Comparison of ENCODE assay signal across 8 cellular contexts in the genomic region with DNA sequence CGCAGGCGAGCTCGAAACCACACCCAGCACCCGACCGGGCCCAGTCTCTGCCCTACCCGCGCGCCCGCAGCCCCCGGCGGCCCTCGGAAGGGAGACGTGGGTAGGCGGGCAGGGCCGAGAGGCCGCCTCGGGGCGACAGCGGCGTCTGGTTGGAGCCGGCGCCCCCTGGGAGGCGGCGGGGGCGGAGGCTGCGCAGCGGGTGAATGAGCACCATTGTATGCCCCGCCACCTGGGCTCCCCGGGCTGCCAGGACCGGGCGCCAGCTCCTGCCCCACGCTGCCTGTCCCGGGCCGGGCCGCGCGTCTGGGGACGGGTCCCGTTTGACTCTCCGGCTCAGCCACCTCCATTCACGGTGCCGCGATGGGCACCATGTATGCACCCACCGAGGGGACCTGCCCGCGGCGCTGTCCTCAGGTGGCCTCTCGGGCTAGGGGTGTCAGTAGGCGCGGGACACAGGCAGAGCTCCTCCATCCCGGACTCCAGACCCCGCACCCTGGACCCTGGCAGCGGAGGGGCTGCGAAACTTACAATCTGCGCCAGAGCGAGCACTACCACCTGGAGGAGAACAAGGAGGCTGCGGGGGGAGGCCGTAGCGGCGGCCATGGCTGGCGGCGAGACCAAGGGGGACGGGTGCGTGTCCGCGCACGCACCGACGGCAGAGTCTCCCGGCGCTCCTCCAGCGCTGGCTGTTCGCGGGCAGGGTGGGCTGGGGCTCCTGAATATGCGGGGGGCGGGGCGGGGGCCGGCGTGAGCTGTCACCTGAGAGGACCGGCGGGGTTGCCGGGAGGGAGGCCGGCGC.
DNase-seq lines count a peak whose midpoint lies in the region; ATAC-seq and TF ChIP-seq lines count a peak whose summit lies in the region.

A gene (minus strand): TSS at position 692 of the 799 bp plus-strand sequence. CDS start 89 bp downstream, at position 603.

- peak; percentile 43 for DNase-seq in NCI-H2196 (lab: John Stamatoyannopoulos, UW; ENCODE audit: unreplicated experiment)
- peak in 2 of 3 experiments; percentile 25 to 32 for DNase-seq in activated CD8-positive, alpha-beta memory T cell treated with anti-CD3 and anti-CD28 coated beads for 48 hours (ENCODE audit: low read depth in 2 of 3, low spot score in 2 of 3)
- DNase-seq in epithelial cell of esophagus (ENCODE audit: low read depth): peak; percentile 18
- DNase-seq in OCI-M2 (lab: John Stamatoyannopoulos, UW; ENCODE audit: unreplicated experiment): no peak
- DNase-seq in GF-D8 (lab: John Stamatoyannopoulos, UW): no peak

- peak; percentile 81 for ATAC-seq in stimulated activated memory B cell treated with anti-CD40 and anti-IgM and Interleukin-4, amounts not matched to agents 10 μg/mL and 1 μg/mL and 100 μg/mL, for 72 hours

- peaks cover 59% of the 10 kb centered on the region for H3K4me1 Mint-ChIP-seq in stimulated activated memory B cell treated with anti-CD40 and anti-IgM and Interleukin-4, amounts not matched to agents 10 μg/mL and 1 μg/mL and 100 μg/mL, for 72 hours

- peak within 1 kb of the TSS; percentile 86 for H3K27ac Mint-ChIP-seq in stimulated activated memory B cell treated with anti-CD40 and anti-IgM and Interleukin-4, amounts not matched to agents 10 μg/mL and 1 μg/mL and 100 μg/mL, for 72 hours

- H3K9ac ChIP-seq in ES-I3 (ENCODE audit: low read depth, low read length) (peak within 1 kb of the TSS; percentile 62; the same call in 1 of the 2 replicates), muscle layer of colon (ENCODE audit: low read length) (no peak within 1 kb of the TSS)

- no peaks in the 10 kb centered on the region for H3K36me3 Mint-ChIP-seq in stimulated activated memory B cell treated with anti-CD40 and anti-IgM and Interleukin-4, amounts not matched to agents 10 μg/mL and 1 μg/mL and 100 μg/mL, for 72 hours

- H3K4me3 Mint-ChIP-seq in stimulated activated memory B cell treated with anti-CD40 and anti-IgM and Interleukin-4, amounts not matched to agents 10 μg/mL and 1 μg/mL and 100 μg/mL, for 72 hours: peak within 1 kb of the TSS; percentile 85

- peaks cover 13 to 24% of the 10 kb centered on the region in 2 donors for H3K27me3 ChIP-seq in muscle layer of colon (ENCODE audit: control insufficient read depth in 1 of 2, insufficient read depth in 2 of 2, low read length in 2 of 2)

- H3K4me3 ChIP-seq in epithelial cell of esophagus (ENCODE audit: low read length) (peak within 1 kb of the TSS; percentile 13), muscle layer of colon (ENCODE audit: low read depth in 1 of 2, low read length in 2 of 2) (peak within 1 kb of the TSS; percentile 54)

- TF ChIP-seq CTCF in epithelial cell of esophagus (IDR thresholded peaks at IDR 0.05; ENCODE audit: insufficient read depth, low read depth, low read length, missing control alignments): no peak

- H3K27ac ChIP-seq in muscle layer of colon (ENCODE audit: low read depth, low read length): no peak within 1 kb of the TSS

- no peaks in the 10 kb centered on the region for H3K36me3 ChIP-seq in ES-I3 (ENCODE audit: insufficient read depth, low read length)
- no peaks in the 10 kb centered on the region for H3K36me3 ChIP-seq in muscle layer of colon (ENCODE audit: insufficient read depth, low read length)

- H3K9me3 Mint-ChIP-seq in stimulated activated memory B cell treated with anti-CD40 and anti-IgM and Interleukin-4, amounts not matched to agents 10 μg/mL and 1 μg/mL and 100 μg/mL, for 72 hours: no peaks in the 10 kb centered on the region

- peaks cover 10% of the 10 kb centered on the region for H3K4me1 ChIP-seq in ES-I3 (ENCODE audit: insufficient read depth, low read length)
- peaks cover 4% of the 10 kb centered on the region for H3K4me1 ChIP-seq in muscle layer of colon (ENCODE audit: insufficient read depth, low read length)

- no peaks in the 10 kb centered on the region for H3K27me3 Mint-ChIP-seq in stimulated activated memory B cell treated with anti-CD40 and anti-IgM and Interleukin-4, amounts not matched to agents 10 μg/mL and 1 μg/mL and 100 μg/mL, for 72 hours

- H3K9me3 ChIP-seq in ES-I3 (ENCODE audit: control insufficient read depth, insufficient read depth, low read length) (no peaks in the 10 kb centered on the region), muscle layer of colon (ENCODE audit: low read length) (no peaks in the 10 kb centered on the region)

Comparison
In these comparisons a context has a peak if more than half of its experiments do, and no peak if none do; other contexts are left out.
1. DNase-seq: peak in NCI-H2196 (single experiment), activated CD8-positive, alpha-beta memory T cell treated with anti-CD3 and anti-CD28 coated beads for 48 hours (2 of 3) and epithelial cell of esophagus (single experiment); none in OCI-M2 (single experiment) and GF-D8 (single experiment).